1 cellular context compared by ENCODE assay signal in genomic region chr10:87817873-87818504, GRCh38.
TF ChIP-seq lines count a peak whose summit lies in the region.

TSS of gene ATAD1 (minus strand) at chr10:87818226. CDS start at chr10:87814599, 3,627 bp downstream.

TF ChIP-seq in A549, 52 proteins besides CTCF, POLR2A, EP300 and RAD21 (continued from another document):
- TF ChIP-seq HMGXB4 (CRISPR knock-in tag; IDR thresholded peaks at IDR 0.05; ENCODE audit: borderline replicate concordance), result peak; percentile 85
- TF ChIP-seq E2F6 (IDR thresholded peaks at IDR 0.05; ENCODE audit: borderline replicate concordance, low read depth), result peak; percentile 63; the same call in 1 of the 2 replicates
- peak; percentile 54; the same call in 1 of the 2 replicates for TF ChIP-seq TP53 (CRISPR knock-in tag; IDR thresholded peaks at IDR 0.05)
- TF ChIP-seq PHF8 (IDR thresholded peaks at IDR 0.05; ENCODE audit: borderline replicate concordance, low read depth), result peak; percentile 89; the same call in 1 of the 2 replicates
- TF ChIP-seq FOSL2 (IDR thresholded peaks at IDR 0.05), result no peak
- 0 out of 2 replicates have a peak, but pooled peaks have one; percentile 4 for TF ChIP-seq FOSL2 (CRISPR knock-in tag; IDR thresholded peaks at IDR 0.05)
- TF ChIP-seq CHD2 (IDR thresholded peaks at IDR 0.05; ENCODE audit: low read length, partially characterized antibody), result no peak
